ENCODE assay signal across 21 cellular contexts in the genomic region with DNA sequence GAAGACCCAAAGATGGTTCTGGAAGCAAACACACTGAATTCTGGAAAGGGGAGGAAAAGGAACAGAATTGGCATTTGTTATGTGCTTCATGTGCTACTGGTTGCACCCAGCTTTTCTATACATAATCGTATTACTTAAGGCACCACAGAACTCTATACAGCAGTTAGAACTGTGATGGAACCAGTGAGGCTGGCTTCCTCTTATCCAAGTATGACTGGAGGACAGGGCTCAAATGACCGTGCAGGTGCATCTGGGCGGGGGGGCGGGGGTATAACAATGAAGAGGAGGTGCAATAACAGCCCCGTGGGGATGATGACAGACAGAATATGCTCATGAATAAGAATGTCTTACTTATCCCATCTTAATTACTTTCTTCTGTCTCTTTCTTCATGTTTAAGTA.
DNase-seq lines count a peak whose midpoint lies in the region; ATAC-seq, FAIRE-seq and TF ChIP-seq lines count a peak whose summit lies in the region.
"Had no signal": no experiment of that assay in that cellular context is flagged by ENCODE, and none has a peak within 500 bp of the region (broad histone marks: within the 10 kb centered on the region; RNA-seq: fewer than 3 reads in every experiment).

No MANE protein-coding gene starts in this region.

- TF ChIP-seq CTCF in natural killer cell (IDR thresholded peaks at IDR 0.05): no peak
- TF ChIP-seq CTCF in WTC11 (IDR thresholded peaks at IDR 0.05): no peak

- H3K9me3 Mint-ChIP-seq in activated CD4-positive, alpha-beta memory T cell treated with anti-CD3 and anti-CD28 coated beads for 36 hours: no peaks in the 10 kb centered on the region
- no peaks in the 10 kb centered on the region for H3K9me3 Mint-ChIP-seq in activated CD4-positive, alpha-beta memory T cell treated with anti-CD3 and anti-CD28 coated beads, Interleukin-2, amount 10 ng/mL, durations not matched to agents 7 days and 5 days
- H3K9me3 Mint-ChIP-seq in natural killer cell: no peaks in the 10 kb centered on the region
- H3K9me3 Mint-ChIP-seq in WTC11: no peaks in the 10 kb centered on the region
- H3K9me3 Mint-ChIP-seq: naive thymus-derived CD4-positive, alpha-beta T cell; type B pancreatic cell had no signal

- POLR2A ChIA-PET in activated CD4-positive, alpha-beta memory T cell treated with anti-CD3 and anti-CD28 coated beads for 36 hours (lab: Charles Lee): no interaction called here
- POLR2A ChIA-PET in activated CD4-positive, alpha-beta memory T cell treated with anti-CD3 and anti-CD28 coated beads, Interleukin-2, amount 10 ng/mL, durations not matched to agents 7 days and 5 days (lab: Charles Lee): interaction anchor here (0.6 kb wide), 1 partner anchor 650 kb away, joined by 3 read pairs; no protein-coding TSS in a partner anchor
- POLR2A ChIA-PET in WTC11 (lab: Charles Lee): no interaction called here

- CTCF ChIA-PET in activated CD4-positive, alpha-beta memory T cell treated with anti-CD3 and anti-CD28 coated beads for 36 hours (lab: Charles Lee): interaction anchor here (2.2 to 2.4 kb wide), 4 partner anchors 11 to 789 kb away, joined by 13 to 21 read pairs (median 17); no protein-coding TSS in a partner anchor
- CTCF ChIA-PET in activated CD4-positive, alpha-beta memory T cell treated with anti-CD3 and anti-CD28 coated beads, Interleukin-2, amount 10 ng/mL, durations not matched to agents 7 days and 5 days (lab: Charles Lee): interaction anchor here (1.4 to 2.4 kb wide), 4 partner anchors 10 to 462 kb away, joined by 3 to 21 read pairs (median 13); no protein-coding TSS in a partner anchor
- CTCF ChIA-PET in WTC11 (lab: Charles Lee): interaction anchor here (2.0 kb wide), 1 partner anchor 462 kb away, joined by 13 read pairs; no protein-coding TSS in a partner anchor

- peak; percentile 30 for FAIRE-seq in GM12892 (lab: Jason Lieb, UNC)
- FAIRE-seq: G401.6 had no signal

- H3K4me3 Mint-ChIP-seq in activated CD4-positive, alpha-beta memory T cell treated with anti-CD3 and anti-CD28 coated beads for 36 hours: no peak overlapping the region
- H3K4me3 Mint-ChIP-seq in activated CD4-positive, alpha-beta memory T cell treated with anti-CD3 and anti-CD28 coated beads, Interleukin-2, amount 10 ng/mL, durations not matched to agents 7 days and 5 days: no peak overlapping the region
- peak overlapping the region; percentile 13 for H3K4me3 Mint-ChIP-seq in natural killer cell
- H3K4me3 Mint-ChIP-seq in WTC11: no peak overlapping the region
- H3K4me3 Mint-ChIP-seq: naive thymus-derived CD4-positive, alpha-beta T cell; type B pancreatic cell had no signal

- DNase-seq in activated CD4-positive, alpha-beta memory T cell treated with anti-CD3 and anti-CD28 coated beads for 36 hours: peak; percentile 41
- no peak for DNase-seq in activated CD4-positive, alpha-beta memory T cell treated with anti-CD3 and anti-CD28 coated beads, Interleukin-2, amount 10 ng/mL, durations not matched to agents 7 days and 5 days
- DNase-seq in GM12892 (ENCODE audit: insufficient read length): no peak
- DNase-seq in NCI-H510A treated with DMSO at 0.1 percent for 48 hours (lab: John Stamatoyannopoulos, UW): peak; percentile 38
- no peak for DNase-seq in natural killer cell
- no peak for DNase-seq in WTC11 (ENCODE audit: low spot score)
- DNase-seq in NCI-H226: no peak
- DNase-seq: activated naive CD4-positive, alpha-beta T cell treated with anti-CD3 and anti-CD28 coated beads, Interleukin-2, amount 50 U/mL, for 16 hours; COR-L47; cortex of kidney; heart left ventricle; KBM-7; naive thymus-derived CD4-positive, alpha-beta T cell; NCI-H1105; NCI-H2081 treated with DMSO at 0.1 percent for 48 hours; NCI-H524 treated with DMSO at 0.1 percent for 48 hours; SJCRH30; T1000; WERI-Rb-1 had no signal

- ATAC-seq in natural killer cell: no peak
- no peak for ATAC-seq in WTC11
- ATAC-seq: heart left ventricle; naive thymus-derived CD4-positive, alpha-beta T cell had no signal

- TF ChIP-seq POLR2A in GM12892 (IDR thresholded peaks at IDR 0.05; ENCODE audit: low read depth, low read length): no peak

- H3K4me1 Mint-ChIP-seq in activated CD4-positive, alpha-beta memory T cell treated with anti-CD3 and anti-CD28 coated beads for 36 hours (ENCODE audit: low read depth): peaks cover 9% of the 10 kb centered on the region
- peaks cover 13% of the 10 kb centered on the region for H3K4me1 Mint-ChIP-seq in activated CD4-positive, alpha-beta memory T cell treated with anti-CD3 and anti-CD28 coated beads, Interleukin-2, amount 10 ng/mL, durations not matched to agents 7 days and 5 days
- H3K4me1 Mint-ChIP-seq in natural killer cell: peaks cover 22 to 26% of the 10 kb centered on the region in 2 donors
- H3K4me1 Mint-ChIP-seq in WTC11: peaks cover 7% of the 10 kb centered on the region

- intact Hi-C loops in activated CD4-positive, alpha-beta memory T cell treated with anti-CD3 and anti-CD28 coated beads for 36 hours (cut with micrococcal nuclease): loop anchor here (1.0 to 10.0 kb wide), 4 partner anchors 177 to 1008 kb away; no protein-coding TSS in a partner anchor
- intact Hi-C loops in natural killer cell (cut with micrococcal nuclease): loop anchor here (2.0 to 10.0 kb wide), 2 partner anchors 471 to 799 kb away; a partner anchor contains a TSS

- H3K27me3 Mint-ChIP-seq in activated CD4-positive, alpha-beta memory T cell treated with anti-CD3 and anti-CD28 coated beads for 36 hours: no peaks in the 10 kb centered on the region
- H3K27me3 Mint-ChIP-seq in activated CD4-positive, alpha-beta memory T cell treated with anti-CD3 and anti-CD28 coated beads, Interleukin-2, amount 10 ng/mL, durations not matched to agents 7 days and 5 days: no peaks in the 10 kb centered on the region
- H3K27me3 Mint-ChIP-seq in natural killer cell (ENCODE audit: low read depth in 2 of 2) (no peaks in the 10 kb centered on the region), WTC11 (ENCODE audit: low read depth) (no peaks in the 10 kb centered on the region)
- H3K27me3 Mint-ChIP-seq: type B pancreatic cell had no signal

- H3K27ac Mint-ChIP-seq in activated CD4-positive, alpha-beta memory T cell treated with anti-CD3 and anti-CD28 coated beads for 36 hours: no peak overlapping the region
- H3K27ac Mint-ChIP-seq in activated CD4-positive, alpha-beta memory T cell treated with anti-CD3 and anti-CD28 coated beads, Interleukin-2, amount 10 ng/mL, durations not matched to agents 7 days and 5 days: no peak overlapping the region
- H3K27ac Mint-ChIP-seq in natural killer cell: peak overlapping the region in 1 of 2 donors; percentile 51
- H3K27ac Mint-ChIP-seq in WTC11: no peak overlapping the region
- H3K27ac Mint-ChIP-seq: naive thymus-derived CD4-positive, alpha-beta T cell; type B pancreatic cell had no signal

- no peaks in the 10 kb centered on the region for H3K36me3 Mint-ChIP-seq in activated CD4-positive, alpha-beta memory T cell treated with anti-CD3 and anti-CD28 coated beads for 36 hours
- no peaks in the 10 kb centered on the region for H3K36me3 Mint-ChIP-seq in activated CD4-positive, alpha-beta memory T cell treated with anti-CD3 and anti-CD28 coated beads, Interleukin-2, amount 10 ng/mL, durations not matched to agents 7 days and 5 days (ENCODE audit: low read depth)
- H3K36me3 Mint-ChIP-seq in natural killer cell: no peaks in the 10 kb centered on the region
- H3K36me3 Mint-ChIP-seq in WTC11: no peaks in the 10 kb centered on the region
- H3K36me3 Mint-ChIP-seq: naive thymus-derived CD4-positive, alpha-beta T cell; type B pancreatic cell had no signal

TF ChIP-seq in WTC11, 78 proteins besides CTCF, POLR2A, EP300 and RAD21:
- no peak for TF ChIP-seq ZNF121 (CRISPR knock-in tag; IDR thresholded peaks at IDR 0.05)
- no peak for TF ChIP-seq EMX1 (CRISPR knock-in tag; IDR thresholded peaks at IDR 0.05)

Comparison
In these comparisons a context has a peak if more than half of its experiments do, and no peak if none do; other contexts are left out.
1. DNase-seq: peak in activated CD4-positive, alpha-beta memory T cell treated with anti-CD3 and anti-CD28 coated beads for 36 hours (single experiment) and NCI-H510A treated with DMSO at 0.1 percent for 48 hours (single experiment); none in activated CD4-positive, alpha-beta memory T cell treated with anti-CD3 and anti-CD28 coated beads, Interleukin-2, amount 10 ng/mL, durations not matched to agents 7 days and 5 days (single experiment), GM12892 (single experiment), natural killer cell (single experiment), WTC11 (single experiment) and NCI-H226 (single experiment).